8 cellular contexts compared by ENCODE assay signal in genomic region chr5:150700600-150701377, GRCh38. TPM values are rescaled to one million over a fixed set of nuclear protein-coding genes. Genes with fewer than 3 reads are reported as not detected.
A peak's percentile ranks its signal among the peaks of the same experiment; 100 is the strongest.
DNase-seq lines count a peak whose midpoint lies in the region; ATAC-seq, FAIRE-seq and TF ChIP-seq lines count a peak whose summit lies in the region.

RBM22 (minus strand) TSS chr5:150701062; CDS start chr5:150700985, 77 bp downstream.

- 0 out of 2 replicates have a peak, but pooled peaks cover 4% of the 10 kb centered on the region for H3F3A ChIP-seq in Loucy (ENCODE audit: low read depth)

- H3K4me2 ChIP-seq in Loucy (ENCODE audit: low read depth, low read length, poor library complexity, severe bottlenecking), result peak within 1 kb of the TSS; percentile 94

- peaks cover 20% of the 10 kb centered on the region for H4K20me1 ChIP-seq in Loucy (ENCODE audit: insufficient read depth, low read length, poor library complexity, severe bottlenecking)

- FAIRE-seq in G401.6 (lab: Jason Lieb, UNC), result peak; percentile 95

- H3K27ac ChIP-seq in foreskin keratinocyte, result peak within 1 kb of the TSS; percentile 82

- TF ChIP-seq CTCF in Loucy (conservative IDR thresholded peaks at IDR 0.05; ENCODE audit: low read length) (peak; percentile 62), foreskin keratinocyte (conservative IDR thresholded peaks at IDR 0.05) (peak; percentile 70), subcutaneous adipose tissue (IDR thresholded peaks at IDR 0.05; ENCODE audit: low read depth) (no peak)

- H3K9me2 ChIP-seq in Loucy (replicated peaks; ENCODE audit: low read depth, low read length), result no peaks in the 10 kb centered on the region

- peak within 1 kb of the TSS; percentile 91 for H2AFZ ChIP-seq in Loucy (ENCODE audit: low read length)
- H2AFZ ChIP-seq in neuron (ENCODE audit: low read depth, low read length), result peak within 1 kb of the TSS; percentile 49

- H3K36me3 ChIP-seq in H7 (replicated peaks; ENCODE audit: control insufficient read depth, insufficient read depth, low read length) (peaks cover 16% of the 10 kb centered on the region), Loucy (ENCODE audit: insufficient read depth, low read length) (peaks cover 27% of the 10 kb centered on the region), neuron (ENCODE audit: insufficient read depth, low read length) (peaks cover 35% of the 10 kb centered on the region)

- H3K9ac ChIP-seq in Loucy (ENCODE audit: low read depth, low read length, poor library complexity, severe bottlenecking), result peak within 1 kb of the TSS; percentile 94

- peaks cover 47% of the 10 kb centered on the region for H3K79me2 ChIP-seq in Loucy (ENCODE audit: insufficient read depth, low read length)

- H3K27me3 ChIP-seq in H7 (ENCODE audit: control insufficient read depth, insufficient read depth, low read length) (no peaks in the 10 kb centered on the region), Loucy (ENCODE audit: insufficient read depth, low read length, poor library complexity, severe bottlenecking) (no peaks in the 10 kb centered on the region), foreskin keratinocyte (no peaks in the 10 kb centered on the region), neuron (ENCODE audit: insufficient read depth, low read length) (no peaks in the 10 kb centered on the region)

- H3K9me3 ChIP-seq in Loucy (ENCODE audit: insufficient read depth, low read depth, low read length) (no peaks in the 10 kb centered on the region), neuron (ENCODE audit: low read length) (no peaks in the 10 kb centered on the region)

- DNase-seq in H7 (peak; percentile 88), SHP77 treated with DMSO at 0.1 percent for 48 hours (lab: John Stamatoyannopoulos, UW) (peak; percentile 79), activated gamma-delta T cell (lab: John Stamatoyannopoulos, UW) (peak; percentile 84), foreskin keratinocyte (peak; percentile 75 to 83)

- ATAC-seq in foreskin keratinocyte, result peak; percentile 93

- peak within 1 kb of the TSS; percentile 99 for H3K4me3 ChIP-seq in H7 (ENCODE audit: insufficient read depth, low read depth, low read length)
- H3K4me3 ChIP-seq in Loucy (ENCODE audit: low read length, poor library complexity, severe bottlenecking), result peak within 1 kb of the TSS; percentile 93
- H3K4me3 ChIP-seq in neuron (ENCODE audit: low read length), result peak within 1 kb of the TSS; percentile 70

- peaks cover 23% of the 10 kb centered on the region for H3K4me1 ChIP-seq in Loucy (ENCODE audit: insufficient read depth, low read length, poor library complexity, severe bottlenecking)
- H3K4me1 ChIP-seq in foreskin keratinocyte, result peaks cover 8% of the 10 kb centered on the region
- H3K4me1 ChIP-seq in neuron (ENCODE audit: insufficient read depth, low read length), result peaks cover 14% of the 10 kb centered on the region

RNA-seq across cellular contexts. Expression of gene RBM22, which starts in this region (rescaled TPM):
- total RNA-seq in H7 (2014; rRNA removed; shearing (Covaris generic)), result 35.2 and 39.6 TPM in 2 replicates
- total RNA-seq in foreskin keratinocyte, result 43.2 and 47.2 TPM in 2 replicates
- polyA plus RNA-seq in foreskin keratinocyte, result 29.0 and 33.9 TPM in 2 replicates
- total RNA-seq in subcutaneous adipose tissue, result 10 to 100 TPM; 32.8 to 35.5 (median 34.4) TPM

Comparison
In these comparisons a context has a peak if more than half of its experiments do, and no peak if none do; other contexts are left out.
1. Peak in every context shown above with its lines: DNase-seq, ATAC-seq, H3K4me3 ChIP-seq and H3K27ac ChIP-seq.